ENCODE assay signal across 16 cellular contexts in genomic region chr2:97360202-97360601, GRCh38.
"Had no signal": no experiment of that assay in that cellular context is flagged by ENCODE, and none has a peak within 500 bp of the region (broad histone marks: within the 10 kb centered on the region; RNA-seq: fewer than 3 reads in every experiment).

No MANE protein-coding gene starts in this region.

- H3K36me3 Mint-ChIP-seq: immature natural killer cell; naive thymus-derived CD4-positive, alpha-beta T cell had no signal

- H3K4me1 Mint-ChIP-seq: activated naive CD8-positive, alpha-beta T cell treated with anti-CD3 and anti-CD28 coated beads, Interleukin-2, amount 50 U/mL, for 24 hours; immature natural killer cell; naive thymus-derived CD4-positive, alpha-beta T cell had no signal

- H3K27ac Mint-ChIP-seq: activated naive CD4-positive, alpha-beta T cell treated with anti-CD3 and anti-CD28 coated beads for 36 hours; activated naive CD8-positive, alpha-beta T cell treated with anti-CD3 and anti-CD28 coated beads, Interleukin-2, amount 50 U/mL, for 24 hours; activated T-helper 2 cell treated with anti-CD3 and anti-CD28 coated beads, Interferon-gamma antibody, Interleukin-2, Interleukin-4, amounts not matched to agents 10 μg/mL and 5 μg/mL and 100 μg/mL, durations not matched to agents 14 hours and 24 hours and 36 hours; immature natural killer cell; naive thymus-derived CD4-positive, alpha-beta T cell had no signal

- H3K9me3 Mint-ChIP-seq: activated naive CD4-positive, alpha-beta T cell treated with anti-CD3 and anti-CD28 coated beads for 36 hours; activated naive CD8-positive, alpha-beta T cell treated with anti-CD3 and anti-CD28 coated beads, Interleukin-2, amount 50 U/mL, for 24 hours; activated T-helper 2 cell treated with anti-CD3 and anti-CD28 coated beads, Interferon-gamma antibody, Interleukin-2, Interleukin-4, amounts not matched to agents 10 μg/mL and 5 μg/mL and 100 μg/mL, durations not matched to agents 14 hours and 24 hours and 36 hours had no signal

- DNase-seq: activated naive CD4-positive, alpha-beta T cell treated with anti-CD3 and anti-CD28 coated beads for 36 hours; activated naive CD8-positive, alpha-beta T cell treated with anti-CD3 and anti-CD28 coated beads, Interleukin-2, amount 50 U/mL, for 24 hours; activated T-cell treated with anti-CD3 and anti-CD28 coated beads, Interleukin-2, amount 50 U/mL, for 1 hour; esophagus squamous epithelium; glutamatergic neuron; hypothalamus; immature natural killer cell; left cardiac atrium; naive thymus-derived CD4-positive, alpha-beta T cell; retina; stimulated activated CD4-positive, alpha-beta T cell treated with anti-CD3 and anti-CD28 coated beads, Interleukin-12 subunit alpha, Interleukin-12 subunit beta, amount 100 ng/mL, for 4 hours; stimulated activated CD4-positive, alpha-beta T cell treated with anti-CD3 and anti-CD28 coated beads, Interleukin-2, amount 100 ng/mL, for 24 hours had no signal

- ATAC-seq: activated naive CD8-positive, alpha-beta T cell treated with anti-CD3 and anti-CD28 coated beads, Interleukin-2, amount 50 U/mL, for 24 hours; left cardiac atrium; naive thymus-derived CD4-positive, alpha-beta T cell had no signal

- H3K4me3 Mint-ChIP-seq: activated naive CD4-positive, alpha-beta T cell treated with anti-CD3 and anti-CD28 coated beads for 36 hours; activated naive CD8-positive, alpha-beta T cell treated with anti-CD3 and anti-CD28 coated beads, Interleukin-2, amount 50 U/mL, for 24 hours; immature natural killer cell; naive thymus-derived CD4-positive, alpha-beta T cell had no signal

- H3K27me3 ChIP-seq: ascending aorta, breast epithelium had no signal

- H3K4me3 ChIP-seq: ascending aorta, breast epithelium, esophagus squamous epithelium had no signal

- H3K36me3 ChIP-seq: ascending aorta, breast epithelium, esophagus squamous epithelium, neutrophil had no signal
